In genomic region chr18:36187826-36188721, GRCh38 we compare ENCODE assay signal across 1 cellular context.
TF ChIP-seq lines count a peak whose summit lies in the region.

No MANE protein-coding gene starts in this region.

TF ChIP-seq in HCT116, 20 proteins besides CTCF, POLR2A, EP300 and RAD21:
- TF ChIP-seq CEBPB (IDR thresholded peaks at IDR 0.05; ENCODE audit: low read depth) (no peak), YY1 (IDR thresholded peaks at IDR 0.05; ENCODE audit: extremely low read depth, insufficient replicate concordance, low read depth, low read length) (no peak), SP1 (IDR thresholded peaks at IDR 0.05; ENCODE audit: low read depth) (no peak), TCF7L2 (IDR thresholded peaks at IDR 0.05; ENCODE audit: borderline replicate concordance, extremely low read depth, insufficient read depth, insufficient read length) (no peak), REST (IDR thresholded peaks at IDR 0.05; ENCODE audit: low read depth) (no peak), ZNF274 (IDR thresholded peaks at IDR 0.05; ENCODE audit: low read depth, low read length) (no peak), ELF1 (IDR thresholded peaks at IDR 0.05; ENCODE audit: borderline replicate concordance, low read depth) (no peak), MAX (IDR thresholded peaks at IDR 0.05) (peak; percentile 80), EZH2phosphoT487 (IDR thresholded peaks at IDR 0.05; ENCODE audit: borderline replicate concordance) (no peak), ZFX (IDR thresholded peaks at IDR 0.05) (peak; percentile 46; the same call in 1 of the 2 replicates), EZH2 (IDR thresholded peaks at IDR 0.05) (no peak), CBX3 (IDR thresholded peaks at IDR 0.05; ENCODE audit: low read depth) (no peak), JUND (IDR thresholded peaks at IDR 0.05) (no peak), SRF (IDR thresholded peaks at IDR 0.05; ENCODE audit: low read depth) (no peak), FOSL1 (IDR thresholded peaks at IDR 0.05; ENCODE audit: low read depth) (0 out of 2 replicates have a peak, but pooled peaks have one; percentile 8), POLR2AphosphoS5 (IDR thresholded peaks at IDR 0.05; ENCODE audit: low read depth, low read length) (peak; percentile 31), SIN3A (IDR thresholded peaks at IDR 0.05; ENCODE audit: low read depth) (no peak; the same call in 1 of the 2 replicates), EGR1 (IDR thresholded peaks at IDR 0.05; ENCODE audit: low read depth) (no peak)
- TF ChIP-seq, protein P1, sequence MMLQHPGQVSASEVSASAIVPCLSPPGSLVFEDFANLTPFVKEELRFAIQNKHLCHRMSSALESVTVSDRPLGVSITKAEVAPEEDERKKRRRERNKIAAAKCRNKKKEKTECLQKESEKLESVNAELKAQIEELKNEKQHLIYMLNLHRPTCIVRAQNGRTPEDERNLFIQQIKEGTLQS (IDR thresholded peaks at IDR 0.05), result no peak
- TF ChIP-seq, protein P2, sequence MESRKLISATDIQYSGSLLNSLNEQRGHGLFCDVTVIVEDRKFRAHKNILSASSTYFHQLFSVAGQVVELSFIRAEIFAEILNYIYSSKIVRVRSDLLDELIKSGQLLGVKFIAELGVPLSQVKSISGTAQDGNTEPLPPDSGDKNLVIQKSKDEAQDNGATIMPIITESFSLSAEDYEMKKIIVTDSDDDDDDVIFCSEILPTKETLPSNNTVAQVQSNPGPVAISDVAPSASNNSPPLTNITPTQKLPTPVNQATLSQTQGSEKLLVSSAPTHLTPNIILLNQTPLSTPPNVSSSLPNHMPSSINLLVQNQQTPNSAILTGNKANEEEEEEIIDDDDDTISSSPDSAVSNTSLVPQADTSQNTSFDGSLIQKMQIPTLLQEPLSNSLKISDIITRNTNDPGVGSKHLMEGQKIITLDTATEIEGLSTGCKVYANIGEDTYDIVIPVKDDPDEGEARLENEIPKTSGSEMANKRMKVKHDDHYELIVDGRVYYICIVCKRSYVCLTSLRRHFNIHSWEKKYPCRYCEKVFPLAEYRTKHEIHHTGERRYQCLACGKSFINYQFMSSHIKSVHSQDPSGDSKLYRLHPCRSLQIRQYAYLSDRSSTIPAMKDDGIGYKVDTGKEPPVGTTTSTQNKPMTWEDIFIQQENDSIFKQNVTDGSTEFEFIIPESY (IDR thresholded peaks at IDR 0.05; ENCODE audit: extremely low read depth, insufficient replicate concordance, low read length), result no peak
